35 cellular contexts compared by ENCODE assay signal in genomic region chr1:19038732-19039131, GRCh38.
"Had no signal": no experiment of that assay in that cellular context is flagged by ENCODE, and none has a peak within 500 bp of the region (broad histone marks: within the 10 kb centered on the region; RNA-seq: fewer than 3 reads in every experiment).

No MANE protein-coding gene starts in this region.

- H3K27me3 Mint-ChIP-seq: activated naive CD4-positive, alpha-beta T cell treated with anti-CD3 and anti-CD28 coated beads, Interleukin-2, amount 50 U/mL, for 24 hours had no signal

- H3K4me2 ChIP-seq: PC-9 had no signal

- ATAC-seq: activated CD8-positive, alpha-beta T cell treated with anti-CD3 and anti-CD28 coated beads for 36 hours; Right ventricle myocardium inferior had no signal

- H3K4me1 ChIP-seq: ascending aorta had no signal

- H3K36me3 Mint-ChIP-seq: activated naive CD4-positive, alpha-beta T cell treated with anti-CD3 and anti-CD28 coated beads, Interleukin-2, amount 50 U/mL, for 24 hours; activated naive CD8-positive, alpha-beta T cell treated with anti-CD3 and anti-CD28 coated beads, Interleukin-2, amount 10 ng/mL, durations not matched to agents 7 days and 5 days had no signal

- H3K4me3 Mint-ChIP-seq: activated B cell treated with CpG ODN at 0.5 μM for 24 hours; activated CD4-positive, alpha-beta T cell treated with anti-CD3 and anti-CD28 coated beads, Interleukin-2, amount 10 ng/mL, durations not matched to agents 24 days and 14 days; activated CD8-positive, alpha-beta T cell treated with anti-CD3 and anti-CD28 coated beads for 36 hours; activated naive CD4-positive, alpha-beta T cell treated with anti-CD3 and anti-CD28 coated beads, Interleukin-2, amount 50 U/mL, for 24 hours; activated naive CD8-positive, alpha-beta T cell treated with anti-CD3 and anti-CD28 coated beads, Interleukin-2, amount 10 ng/mL, durations not matched to agents 7 days and 5 days; activated T-helper 1 cell treated with anti-CD3 and anti-CD28 coated beads, Interleukin-12 subunit alpha, Interleukin-12 subunit beta, Interleukin-2, Interleukin-4 antibody, amounts not matched to agents 30 ng/mL and 10 ng/mL and 1 ng/mL, durations not matched to agents 14 hours and 24 hours and 36 hours; central memory CD8-positive, alpha-beta T cell had no signal

- H2AFZ ChIP-seq: PC-9 had no signal

- H3K9me3 Mint-ChIP-seq: activated B cell treated with CpG ODN at 0.5 μM for 24 hours; activated CD4-positive, alpha-beta T cell treated with anti-CD3 and anti-CD28 coated beads, Interleukin-2, amount 10 ng/mL, durations not matched to agents 24 days and 14 days; activated CD8-positive, alpha-beta T cell treated with anti-CD3 and anti-CD28 coated beads for 36 hours; activated naive CD4-positive, alpha-beta T cell treated with anti-CD3 and anti-CD28 coated beads, Interleukin-2, amount 50 U/mL, for 24 hours; activated naive CD8-positive, alpha-beta T cell treated with anti-CD3 and anti-CD28 coated beads, Interleukin-2, amount 10 ng/mL, durations not matched to agents 7 days and 5 days; activated T-helper 1 cell treated with anti-CD3 and anti-CD28 coated beads, Interleukin-12 subunit alpha, Interleukin-12 subunit beta, Interleukin-2, Interleukin-4 antibody, amounts not matched to agents 30 ng/mL and 10 ng/mL and 1 ng/mL, durations not matched to agents 14 hours and 24 hours and 36 hours; central memory CD8-positive, alpha-beta T cell had no signal

- DNase-seq: activated B cell treated with CpG ODN at 0.5 μM for 24 hours; activated CD4-positive, alpha-beta T cell treated with anti-CD3 and anti-CD28 coated beads, Interleukin-2, amount 10 ng/mL, durations not matched to agents 24 days and 14 days; activated CD4-positive, alpha-beta T cell treated with anti-CD3 and anti-CD28 coated beads, Interleukin-2, amount 50 U/mL, for 4 hours; activated CD8-positive, alpha-beta T cell treated with anti-CD3 and anti-CD28 coated beads for 36 hours; activated naive CD4-positive, alpha-beta T cell treated with Interleukin-2 at 50 U/mL for 16 hours; activated naive CD8-positive, alpha-beta T cell treated with anti-CD3 and anti-CD28 coated beads, Interleukin-2, amount 10 ng/mL, durations not matched to agents 7 days and 5 days; activated T-cell treated with anti-CD3 and anti-CD28 coated beads, Interleukin-2, amount 50 U/mL, for 1 hour; amygdala; Kasumi-1; KG1; MG63; NCI-H1048; NCI-H1105 treated with DMSO at 0.1 percent for 48 hours; NCI-H1436; NCI-H1694; NCI-H1930; NCI-H2081 treated with DMSO at 0.1 percent for 48 hours; NCI-H345; NCI-H524 treated with DMSO at 0.1 percent for 48 hours; NK-92 treated with Interleukin-12 subunit alpha and Interleukin-12 subunit beta, amount 100 ng/mL, for 24 hours; PC-9; SIG-M5; SW 1271; T-helper 1 cell; T-helper 2 cell; T-helper 9 cell had no signal

- H3K36me3 ChIP-seq: ascending aorta, cardiac muscle cell, MG63 had no signal

- H3K4me1 Mint-ChIP-seq: activated B cell treated with CpG ODN at 0.5 μM for 24 hours; activated CD4-positive, alpha-beta T cell treated with anti-CD3 and anti-CD28 coated beads, Interleukin-2, amount 10 ng/mL, durations not matched to agents 24 days and 14 days; activated naive CD8-positive, alpha-beta T cell treated with anti-CD3 and anti-CD28 coated beads, Interleukin-2, amount 10 ng/mL, durations not matched to agents 7 days and 5 days; central memory CD8-positive, alpha-beta T cell had no signal

- H3K27ac Mint-ChIP-seq: activated B cell treated with CpG ODN at 0.5 μM for 24 hours; activated CD4-positive, alpha-beta T cell treated with anti-CD3 and anti-CD28 coated beads, Interleukin-2, amount 10 ng/mL, durations not matched to agents 24 days and 14 days; activated CD8-positive, alpha-beta T cell treated with anti-CD3 and anti-CD28 coated beads for 36 hours; activated naive CD4-positive, alpha-beta T cell treated with anti-CD3 and anti-CD28 coated beads, Interleukin-2, amount 50 U/mL, for 24 hours; activated naive CD8-positive, alpha-beta T cell treated with anti-CD3 and anti-CD28 coated beads, Interleukin-2, amount 10 ng/mL, durations not matched to agents 7 days and 5 days; activated T-helper 1 cell treated with anti-CD3 and anti-CD28 coated beads, Interleukin-12 subunit alpha, Interleukin-12 subunit beta, Interleukin-2, Interleukin-4 antibody, amounts not matched to agents 30 ng/mL and 10 ng/mL and 1 ng/mL, durations not matched to agents 14 hours and 24 hours and 36 hours had no signal

- H3K9me3 ChIP-seq: ascending aorta, MG63 had no signal

- H3K4me3 ChIP-seq: ascending aorta, cardiac muscle cell, MG63, PC-9 had no signal

- H3K27me3 ChIP-seq: cardiac muscle cell, MG63 had no signal

- FAIRE-seq: RCC 7860 had no signal

- H3K27ac ChIP-seq: ascending aorta, cardiac muscle cell, PC-9, RWPE1, VCaP had no signal
